In genomic region chr1:15430787-15431570, GRCh38 we compare ENCODE assay signal across 8 cellular contexts. TPM values are rescaled to one million over a fixed set of nuclear protein-coding genes. Genes with fewer than 3 reads are reported as not detected.
A peak's percentile ranks its signal among the peaks of the same experiment; 100 is the strongest.
DNase-seq lines count a peak whose midpoint lies in the region; ATAC-seq and TF ChIP-seq lines count a peak whose summit lies in the region.

No MANE protein-coding gene starts in this region.

- no peaks in the 10 kb centered on the region for H3K27me3 Mint-ChIP-seq in activated CD8-positive, alpha-beta memory T cell treated with anti-CD3 and anti-CD28 coated beads, Interleukin-2, amount 10 ng/mL, durations not matched to agents 7 days and 5 days
- no peaks in the 10 kb centered on the region for H3K27me3 Mint-ChIP-seq in naive thymus-derived CD4-positive, alpha-beta T cell

- no peak overlapping the region for H3K4me3 Mint-ChIP-seq in activated CD8-positive, alpha-beta memory T cell treated with anti-CD3 and anti-CD28 coated beads, Interleukin-2, amount 10 ng/mL, durations not matched to agents 7 days and 5 days
- no peak overlapping the region for H3K4me3 Mint-ChIP-seq in naive thymus-derived CD4-positive, alpha-beta T cell

- H3K36me3 Mint-ChIP-seq in activated CD8-positive, alpha-beta memory T cell treated with anti-CD3 and anti-CD28 coated beads, Interleukin-2, amount 10 ng/mL, durations not matched to agents 7 days and 5 days, result no peaks in the 10 kb centered on the region
- H3K36me3 Mint-ChIP-seq in naive thymus-derived CD4-positive, alpha-beta T cell, result peaks cover 0 to 7% (median 5%) of the 10 kb centered on the region in 5 donors

- no peak overlapping the region for H3K27ac ChIP-seq in naive thymus-derived CD4-positive, alpha-beta T cell (ENCODE audit: low read depth, low read length)

- no peaks in the 10 kb centered on the region for H3K27me3 ChIP-seq in naive thymus-derived CD4-positive, alpha-beta T cell (ENCODE audit: control insufficient read depth in 2 of 2, insufficient read depth in 2 of 2, low read length in 2 of 2)

- peak; percentile 5 to 54 for DNase-seq in NCI-H524 (lab: John Stamatoyannopoulos, UW)
- no peak for DNase-seq in NCI-H524 treated with DMSO at 0.1 percent for 48 hours (lab: John Stamatoyannopoulos, UW)
- DNase-seq in NCI-H1694 (lab: John Stamatoyannopoulos, UW), result peak; percentile 43
- peak; percentile 74 for DNase-seq in activated CD8-positive, alpha-beta memory T cell treated with anti-CD3 and anti-CD28 coated beads, Interleukin-2, amount 10 ng/mL, durations not matched to agents 7 days and 5 days
- DNase-seq in epithelial cell of esophagus (ENCODE audit: low read depth), result peak; percentile 54
- peak; percentile 48 to 85 (median 68) for DNase-seq in naive thymus-derived CD4-positive, alpha-beta T cell
- DNase-seq in stimulated activated naive CD4-positive, alpha-beta T cell treated with Interleukin-2 at 50 U/mL for 16 hours (lab: John Stamatoyannopoulos, UW), result peak; percentile 67

- intact Hi-C loops in naive thymus-derived CD4-positive, alpha-beta T cell (cut with micrococcal nuclease), result loop anchor here (1.0 to 10.0 kb wide), 4 partner anchors 22 to 306 kb away; partner anchors contain the start of gene EFHD2 (in 1 of the 2)

- no peaks in the 10 kb centered on the region for H3K9me3 Mint-ChIP-seq in activated CD8-positive, alpha-beta memory T cell treated with anti-CD3 and anti-CD28 coated beads, Interleukin-2, amount 10 ng/mL, durations not matched to agents 7 days and 5 days (ENCODE audit: low read depth)
- H3K9me3 Mint-ChIP-seq in naive thymus-derived CD4-positive, alpha-beta T cell, result no peaks in the 10 kb centered on the region

- peak; percentile 71 for ATAC-seq in activated CD8-positive, alpha-beta memory T cell treated with anti-CD3 and anti-CD28 coated beads, Interleukin-2, amount 10 ng/mL, durations not matched to agents 7 days and 5 days
- ATAC-seq in naive thymus-derived CD4-positive, alpha-beta T cell, result peak; percentile 72
- no peak for ATAC-seq in GM18870 (IDR thresholded peaks at IDR 0.05; ENCODE audit: unreplicated experiment)

- TF ChIP-seq CTCF in epithelial cell of esophagus (IDR thresholded peaks at IDR 0.05; ENCODE audit: insufficient read depth, low read depth, low read length, missing control alignments), result peak; percentile 90

- no peaks in the 10 kb centered on the region for H3K9me3 ChIP-seq in naive thymus-derived CD4-positive, alpha-beta T cell (ENCODE audit: control insufficient read depth in 2 of 3, low read length in 3 of 3)

- CTCF ChIA-PET in activated CD8-positive, alpha-beta memory T cell treated with anti-CD3 and anti-CD28 coated beads, Interleukin-2, amount 10 ng/mL, durations not matched to agents 7 days and 5 days (lab: Charles Lee), result interaction anchor here (0.8 to 8.7 kb wide), 28 partner anchors 11 to 302 kb away, joined by 3 to 153 read pairs (median 5); no protein-coding TSS in a partner anchor
- CTCF ChIA-PET in naive thymus-derived CD4-positive, alpha-beta T cell (lab: Charles Lee), result interaction anchor here (1.0 to 3.5 kb wide), 5 partner anchors 47 to 302 kb away, joined by 3 to 64 read pairs (median 4); no protein-coding TSS in a partner anchor

- no peak overlapping the region for H3K27ac Mint-ChIP-seq in activated CD8-positive, alpha-beta memory T cell treated with anti-CD3 and anti-CD28 coated beads, Interleukin-2, amount 10 ng/mL, durations not matched to agents 7 days and 5 days
- peak overlapping the region in 1 of 9 donors; percentile 77 for H3K27ac Mint-ChIP-seq in naive thymus-derived CD4-positive, alpha-beta T cell

- peaks cover 2 to 36% (median 6%) of the 10 kb centered on the region in 3 experiments for H3K36me3 ChIP-seq in naive thymus-derived CD4-positive, alpha-beta T cell (ENCODE audit: control insufficient read depth in 2 of 3, insufficient read depth in 3 of 3, low read length in 3 of 3)

- POLR2A ChIA-PET in naive thymus-derived CD4-positive, alpha-beta T cell (lab: Charles Lee), result no interaction called here

- H3K4me1 ChIP-seq in naive thymus-derived CD4-positive, alpha-beta T cell (ENCODE audit: control insufficient read depth in 2 of 2, insufficient read depth in 2 of 2, low read length in 2 of 2), result no peaks in the 10 kb centered on the region

- peaks cover 8% of the 10 kb centered on the region for H3K4me1 Mint-ChIP-seq in activated CD8-positive, alpha-beta memory T cell treated with anti-CD3 and anti-CD28 coated beads, Interleukin-2, amount 10 ng/mL, durations not matched to agents 7 days and 5 days
- peaks cover 0 to 8% (median 0%) of the 10 kb centered on the region in 7 donors for H3K4me1 Mint-ChIP-seq in naive thymus-derived CD4-positive, alpha-beta T cell

- no peak overlapping the region for H3K4me3 ChIP-seq in epithelial cell of esophagus (ENCODE audit: low read length)
- H3K4me3 ChIP-seq in naive thymus-derived CD4-positive, alpha-beta T cell (ENCODE audit: low read length), result no peak overlapping the region

RNA-seq across cellular contexts. Expression of gene CTRC, which starts 7.3 kb away (rescaled TPM):
- total RNA-seq in activated CD8-positive, alpha-beta memory T cell treated with anti-CD3 and anti-CD28 coated beads, Interleukin-2, amount 10 ng/mL, durations not matched to agents 7 days and 5 days, result under 1 TPM; 0.68 to 0.93 TPM
- total RNA-seq in naive thymus-derived CD4-positive, alpha-beta T cell, result 1 to 10 TPM in 2 of 5 experiments, under 1 TPM in 3; 0.12 to 3.0 (median 0.65) TPM
- not detected for polyA plus RNA-seq in naive thymus-derived CD4-positive, alpha-beta T cell

RNA-seq across cellular contexts. Expression of gene EFHD2, which starts 21.3 kb away (rescaled TPM):
- 10 to 100 TPM; 95.4 to 98.9 TPM for total RNA-seq in activated CD8-positive, alpha-beta memory T cell treated with anti-CD3 and anti-CD28 coated beads, Interleukin-2, amount 10 ng/mL, durations not matched to agents 7 days and 5 days
- total RNA-seq in naive thymus-derived CD4-positive, alpha-beta T cell, result 100 to 1,000 TPM in 1 of 5 experiments, 10 to 100 TPM in 4; 29.9 to 258 (median 82.6) TPM
- polyA plus RNA-seq in naive thymus-derived CD4-positive, alpha-beta T cell, result 10 to 100 TPM; 21.0 to 30.2 TPM

RNA-seq across cellular contexts. Expression of gene CELA2A, which starts 25.6 kb away (rescaled TPM):
- total RNA-seq in activated CD8-positive, alpha-beta memory T cell treated with anti-CD3 and anti-CD28 coated beads, Interleukin-2, amount 10 ng/mL, durations not matched to agents 7 days and 5 days, result not detected
- total RNA-seq in naive thymus-derived CD4-positive, alpha-beta T cell, result not detected
- not detected for polyA plus RNA-seq in naive thymus-derived CD4-positive, alpha-beta T cell

RNA-seq across cellular contexts. Expression of gene CELA2B, which starts 44.9 kb away (rescaled TPM):
- not detected for total RNA-seq in activated CD8-positive, alpha-beta memory T cell treated with anti-CD3 and anti-CD28 coated beads, Interleukin-2, amount 10 ng/mL, durations not matched to agents 7 days and 5 days
- not detected for total RNA-seq in naive thymus-derived CD4-positive, alpha-beta T cell
- not detected for polyA plus RNA-seq in naive thymus-derived CD4-positive, alpha-beta T cell
